In the genomic region with DNA sequence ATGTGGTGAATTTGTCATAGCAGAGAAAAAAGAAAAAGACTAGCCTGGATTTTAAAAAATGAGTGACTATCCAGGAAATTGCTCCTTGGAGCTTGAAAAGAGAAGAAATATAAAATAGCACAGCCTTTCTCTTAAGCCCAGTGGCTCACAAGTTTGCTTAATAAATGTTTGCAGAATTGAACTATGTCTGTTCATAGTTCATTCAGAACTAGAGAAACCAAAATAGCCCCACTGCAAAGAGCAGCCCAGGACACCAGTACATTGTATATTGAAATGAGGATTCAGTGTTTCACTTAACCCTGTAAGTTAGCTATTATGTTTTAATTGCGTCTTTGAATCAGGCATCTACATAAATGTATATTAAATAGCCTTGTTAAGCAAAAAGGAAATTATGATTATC, we compare ENCODE assay signal across 26 cellular contexts.
"Had no signal": no experiment of that assay in that cellular context is flagged by ENCODE, and none has a peak within 500 bp of the region (broad histone marks: within the 10 kb centered on the region; RNA-seq: fewer than 3 reads in every experiment).

No MANE protein-coding gene starts in this region.

- H3K36me3 ChIP-seq: heart left ventricle, left lung, sigmoid colon, stomach, thoracic aorta had no signal

- H3K9me3 Mint-ChIP-seq: endodermal cell; naive thymus-derived CD4-positive, alpha-beta T cell; nephron progenitor cell had no signal

- H3K4me1 Mint-ChIP-seq: naive thymus-derived CD4-positive, alpha-beta T cell had no signal

- ATAC-seq: heart left ventricle, left lung, psoas muscle had no signal

- H3K27ac Mint-ChIP-seq: endodermal cell; naive thymus-derived CD4-positive, alpha-beta T cell; nephron progenitor cell had no signal

- H3K9me3 ChIP-seq: heart left ventricle, left lung, psoas muscle, sigmoid colon, stomach, thoracic aorta had no signal

- FAIRE-seq: endothelial cell of umbilical vein, urothelium cell line had no signal

- H3K79me2 ChIP-seq: parathyroid adenoma had no signal

- H3K27me3 ChIP-seq: heart left ventricle, left lung, sigmoid colon had no signal

- H3K4me1 ChIP-seq: left lung, parathyroid adenoma, psoas muscle, sigmoid colon, stomach had no signal

- H3K4me3 Mint-ChIP-seq: endodermal cell; naive thymus-derived CD4-positive, alpha-beta T cell; nephron progenitor cell had no signal

- H2AFZ ChIP-seq: parathyroid adenoma had no signal

- H3K9ac ChIP-seq: parathyroid adenoma had no signal

- H3K36me3 Mint-ChIP-seq: naive thymus-derived CD4-positive, alpha-beta T cell had no signal

- DNase-seq: effector CD4-positive, alpha-beta T cell; endodermal cell; erythroblast; foreskin melanocyte; heart left ventricle; hypothalamus; islet precursor cell; left lung; mesenchymal stem cell; naive thymus-derived CD4-positive, alpha-beta T cell; nephron progenitor cell; psoas muscle; retina; sigmoid colon; stimulated activated CD4-positive, alpha-beta T cell treated with anti-CD3 and anti-CD28 coated beads, Interleukin-12 subunit alpha, Interleukin-12 subunit beta, amount 100 ng/mL, for 4 hours; stimulated activated naive CD4-positive, alpha-beta T cell; stomach; substantia nigra; trophoblast cell had no signal

- H3K4me3 ChIP-seq: coronary artery, heart left ventricle, left lung, lung, psoas muscle, sigmoid colon, skin epidermis, stomach, thoracic aorta had no signal

- H3K27ac ChIP-seq: coronary artery, heart left ventricle, left lung, parathyroid adenoma, psoas muscle, sigmoid colon, skin epidermis, stomach, thoracic aorta had no signal
